28 cellular contexts compared by ENCODE assay signal in the genomic region with DNA sequence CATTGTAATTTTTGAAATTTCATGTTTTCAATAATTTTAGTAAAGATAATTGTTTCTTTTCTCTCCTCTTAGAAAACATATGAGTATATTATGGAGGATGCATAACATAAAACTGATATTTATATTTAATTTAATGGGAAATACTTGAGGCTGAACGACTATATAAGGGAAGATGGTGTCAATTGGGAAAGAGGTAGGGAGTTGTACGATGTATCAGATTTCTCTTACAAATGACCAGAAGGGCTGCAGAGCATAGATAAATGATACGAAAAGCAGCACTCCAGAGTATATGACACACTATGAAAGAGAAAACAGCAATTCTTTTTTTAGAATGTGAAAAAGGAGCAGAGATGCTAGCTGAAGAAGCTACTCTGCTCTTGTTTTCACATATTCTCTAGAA.
"Had no signal": no experiment of that assay in that cellular context is flagged by ENCODE, and none has a peak within 500 bp of the region (broad histone marks: within the 10 kb centered on the region; RNA-seq: fewer than 3 reads in every experiment).

No MANE protein-coding gene starts in this region.

- H2AFZ ChIP-seq: neural progenitor cell, parathyroid adenoma had no signal

- H3K79me2 ChIP-seq: parathyroid adenoma had no signal

- ATAC-seq: natural killer cell; psoas muscle; right cardiac atrium; right lobe of liver; stimulated activated memory B cell treated with anti-CD40 and anti-IgM and Interleukin-4, amounts not matched to agents 10 μg/mL and 1 μg/mL and 100 μg/mL, for 72 hours; stimulated activated naive CD8-positive, alpha-beta T cell treated with anti-CD3 and anti-CD28 coated beads, Interleukin-15, amount 100 ng/mL, for 72 hours; stimulated activated naive CD8-positive, alpha-beta T cell treated with anti-CD3 and anti-CD28 coated beads, Interleukin-15, Interleukin-2, amounts not matched to agents 100 U/mL and 50 U/mL, for 24 hours; upper lobe of right lung had no signal

- H3K4me1 ChIP-seq: neural progenitor cell, parathyroid adenoma, psoas muscle, right lobe of liver, spleen, suprapubic skin, testis, tibial artery, transverse colon, upper lobe of right lung, uterus had no signal

- H3K27me3 ChIP-seq: neural progenitor cell, ovary, right lobe of liver, spleen, suprapubic skin, testis, tibial artery, transverse colon, upper lobe of right lung, uterus had no signal

- H3K4me2 ChIP-seq: neural progenitor cell, smooth muscle cell had no signal

- H3K27ac ChIP-seq: neural progenitor cell, ovary, parathyroid adenoma, psoas muscle, right lobe of liver, skin epidermis, spleen, suprapubic skin, testis, tibial artery, transverse colon, upper lobe of right lung, uterus had no signal

- H3K9ac ChIP-seq: neural progenitor cell, parathyroid adenoma had no signal

- H3K4me3 ChIP-seq: neural progenitor cell, ovary, psoas muscle, right lobe of liver, skin epidermis, smooth muscle cell, spleen, suprapubic skin, testis, tibial artery, transverse colon, upper lobe of right lung, uterus had no signal

- DNase-seq: natural killer cell; occipital lobe; ovary; posterior cingulate gyrus; psoas muscle; right cardiac atrium; right lobe of liver; spleen; stimulated activated CD4-positive, alpha-beta T cell treated with anti-CD3 and anti-CD28 coated beads, Interleukin-12 subunit alpha, Interleukin-12 subunit beta, amount 100 ng/mL, for 4 hours; stimulated activated CD4-positive, alpha-beta T cell treated with anti-CD3 and anti-CD28 coated beads, Interleukin-1b, Interleukin-23, amount 100 ng/mL, for 48 hours; stimulated activated CD4-positive, alpha-beta T cell treated with anti-CD3 and anti-CD28 coated beads, Interleukin-4, amount 100 ng/mL, for 1 hour; stimulated activated CD4-positive, alpha-beta T cell treated with anti-CD3 and anti-CD28 coated beads, Interleukin-4, amount 100 ng/mL, for 4 hours; stimulated activated CD8-positive, alpha-beta memory T cell treated with anti-CD3 and anti-CD28 coated beads, Interleukin-4, amount 100 ng/mL, for 48 hours; stimulated activated naive CD4-positive, alpha-beta T cell; stimulated activated naive CD8-positive, alpha-beta T cell treated with anti-CD3 and anti-CD28 coated beads, Interleukin-15, amount 100 ng/mL, for 72 hours; stimulated activated naive CD8-positive, alpha-beta T cell treated with anti-CD3 and anti-CD28 coated beads, Interleukin-15, Interleukin-2, amounts not matched to agents 100 U/mL and 50 U/mL, for 24 hours; substantia nigra; testis; tibial artery; transverse colon; upper lobe of right lung; uterus had no signal

- H3K9me3 ChIP-seq: ovary, psoas muscle, right lobe of liver, suprapubic skin, testis, tibial artery, transverse colon, upper lobe of right lung, uterus had no signal

- H3K36me3 ChIP-seq: neural progenitor cell, ovary, right lobe of liver, spleen, suprapubic skin, tibial artery, transverse colon, upper lobe of right lung, uterus had no signal
